In genomic region chr2:43595603-43596412, GRCh38 we compare ENCODE assay signal across 8 cellular contexts. TPM values are rescaled to one million over a fixed set of nuclear protein-coding genes. Genes with fewer than 3 reads are reported as not detected.
A peak's percentile ranks its signal among the peaks of the same experiment; 100 is the strongest.
DNase-seq lines count a peak whose midpoint lies in the region; TF ChIP-seq lines count a peak whose summit lies in the region.

THADA (minus strand) TSS chr2:43596038; CDS start chr2:43592392, 3,646 bp downstream.

- DNase-seq in HAP-1 (ENCODE audit: low spot score in 2 of 2) (peak; percentile 98 to 99), MM.1S (peak; percentile 99), SIG-M5 (lab: John Stamatoyannopoulos, UW) (peak; percentile 86), activated gamma-delta T cell treated with Interleukin-2 at 50 U/mL for 16 hours (peak; percentile 96), fibroblast of villous mesenchyme (ENCODE audit: low read depth) (peak; percentile 99), neural crest cell (ENCODE audit: low read depth, low spot score) (peak; percentile 96)

- H3K9me3 ChIP-seq in ES-I3 (ENCODE audit: control insufficient read depth, insufficient read depth, low read length) (no peaks in the 10 kb centered on the region), HAP-1 (no peaks in the 10 kb centered on the region), MM.1S (replicated peaks; ENCODE audit: insufficient read depth, low read length) (no peaks in the 10 kb centered on the region), stomach smooth muscle (ENCODE audit: control insufficient read depth in 2 of 2, low read length in 2 of 2) (no peaks in the 10 kb centered on the region)

- H3K9me2 ChIP-seq in MM.1S (replicated peaks; ENCODE audit: insufficient read depth, low read length) = no peaks in the 10 kb centered on the region

- peak within 1 kb of the TSS; percentile 99 for H3K4me3 Mint-ChIP-seq in neural crest cell

- H3K27me3 Mint-ChIP-seq in neural crest cell (ENCODE audit: low read depth) = peaks cover 9% of the 10 kb centered on the region

- no peaks in the 10 kb centered on the region for H3K36me3 Mint-ChIP-seq in neural crest cell (ENCODE audit: low read depth)

- H3K4me3 ChIP-seq in HAP-1 (peak within 1 kb of the TSS; percentile 80), MM.1S (ENCODE audit: low read length) (peak within 1 kb of the TSS; percentile 90), fibroblast of villous mesenchyme (ENCODE audit: low read depth, low read length) (peak within 1 kb of the TSS; percentile 97), stomach smooth muscle (ENCODE audit: low read length in 2 of 2) (peak within 1 kb of the TSS; percentile 68 to 99)

- H2AFZ ChIP-seq in MM.1S (ENCODE audit: low read length) = peak within 1 kb of the TSS; percentile 94

- no peaks in the 10 kb centered on the region for H3K9me3 Mint-ChIP-seq in neural crest cell

- no peaks in the 10 kb centered on the region for H3F3A ChIP-seq in MM.1S (ENCODE audit: insufficient read depth, low read length)

- peak within 1 kb of the TSS; percentile 75 for H3K27ac ChIP-seq in MM.1S (ENCODE audit: low read length)
- H3K27ac ChIP-seq in stomach smooth muscle (ENCODE audit: low read length) = peak within 1 kb of the TSS; percentile 99

- H3K9ac ChIP-seq in ES-I3 (ENCODE audit: low read depth, low read length) = peak within 1 kb of the TSS; percentile 79
- H3K9ac ChIP-seq in MM.1S (ENCODE audit: low read length) = peak within 1 kb of the TSS; percentile 84
- peak within 1 kb of the TSS; percentile 88 to 99 for H3K9ac ChIP-seq in stomach smooth muscle (ENCODE audit: low read length in 2 of 2)

- H3K36me3 ChIP-seq in ES-I3 (ENCODE audit: insufficient read depth, low read length) = no peaks in the 10 kb centered on the region
- peaks cover 5% of the 10 kb centered on the region for H3K36me3 ChIP-seq in HAP-1 (replicated peaks)
- H3K36me3 ChIP-seq in MM.1S (replicated peaks; ENCODE audit: insufficient read depth, low read length) = no peaks in the 10 kb centered on the region
- no peaks in the 10 kb centered on the region for H3K36me3 ChIP-seq in stomach smooth muscle (ENCODE audit: control insufficient read depth in 2 of 2, insufficient read depth in 2 of 2, low read length in 2 of 2)

- peaks cover 27% of the 10 kb centered on the region for H3K4me1 Mint-ChIP-seq in neural crest cell

- H3K27me3 ChIP-seq in HAP-1 (ENCODE audit: low read depth) (peaks cover 3% of the 10 kb centered on the region; the same call in 1 of the 2 replicates), MM.1S (replicated peaks; ENCODE audit: insufficient read depth, low read length) (no peaks in the 10 kb centered on the region), stomach smooth muscle (ENCODE audit: control insufficient read depth in 1 of 2, insufficient read depth in 2 of 2, low read length in 2 of 2) (no peaks in the 10 kb centered on the region)

- in situ Hi-C loops in HAP-1 (cut with MboI; ENCODE audit: low sequenced_read_pairs) = no loop called here

- TF ChIP-seq CTCF in MM.1S (IDR thresholded peaks at IDR 0.05; ENCODE audit: low read length) (no peak), fibroblast of villous mesenchyme (IDR thresholded peaks at IDR 0.05; ENCODE audit: insufficient read depth, low read depth, low read length) (no peak), neural crest cell (conservative IDR thresholded peaks at IDR 0.05) (no peak)

- H4K20me1 ChIP-seq in MM.1S (ENCODE audit: insufficient read depth, low read length) = no peaks in the 10 kb centered on the region

- H3K4me1 ChIP-seq in ES-I3 (ENCODE audit: insufficient read depth, low read length) = no peaks in the 10 kb centered on the region
- H3K4me1 ChIP-seq in HAP-1 = peaks cover 8% of the 10 kb centered on the region
- H3K4me1 ChIP-seq in MM.1S (ENCODE audit: low read length) = peaks cover 7% of the 10 kb centered on the region
- H3K4me1 ChIP-seq in stomach smooth muscle (ENCODE audit: control insufficient read depth, insufficient read depth, low read length) = peaks cover 6% of the 10 kb centered on the region

- peak within 1 kb of the TSS; percentile 98 for H3K27ac Mint-ChIP-seq in neural crest cell (ENCODE audit: unreplicated experiment)

- peaks cover 20% of the 10 kb centered on the region for H3K79me2 ChIP-seq in MM.1S (ENCODE audit: low read length)

- H3K4me2 ChIP-seq in MM.1S (ENCODE audit: low read depth, low read length) = peak within 1 kb of the TSS; percentile 78

RNA-seq across cellular contexts. Expression of gene THADA, which starts in this region (rescaled TPM):
- 23.2 and 33.2 TPM in 2 replicates for total RNA-seq in fibroblast of villous mesenchyme
- total RNA-seq in neural crest cell = 33.7 and 33.8 TPM in 2 replicates

Comparison
In these comparisons a context has a peak if more than half of its experiments do, and no peak if none do; other contexts are left out.
1. Peak in every context shown above with its lines: DNase-seq, H3K4me3 ChIP-seq and H3K27ac ChIP-seq.